ENCODE assay signal across 12 cellular contexts in the genomic region with DNA sequence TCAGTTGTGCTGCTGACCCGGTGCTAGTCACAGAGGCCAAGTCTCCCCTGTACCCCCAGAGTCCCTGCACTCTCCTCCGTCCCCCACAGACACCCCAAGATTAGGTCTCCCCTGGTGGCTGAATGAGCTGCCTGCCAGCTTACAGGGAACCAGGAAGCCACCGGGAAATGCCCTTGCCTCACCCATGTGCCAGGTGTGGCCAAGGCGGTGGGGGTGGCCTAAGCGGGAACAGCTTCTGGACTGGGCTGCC. TPM values are rescaled to one million over a fixed set of nuclear protein-coding genes. Genes with fewer than 3 reads are reported as not detected.
A peak's percentile ranks its signal among the peaks of the same experiment; 100 is the strongest.
DNase-seq lines count a peak whose midpoint lies in the region; ATAC-seq and TF ChIP-seq lines count a peak whose summit lies in the region.
"Had no signal": no experiment of that assay in that cellular context is flagged by ENCODE, and none has a peak within 500 bp of the region (broad histone marks: within the 10 kb centered on the region; RNA-seq: fewer than 3 reads in every experiment).

No MANE protein-coding gene starts in this region.

- H3K36me3 Mint-ChIP-seq in WTC11 = peaks cover 3% of the 10 kb centered on the region; the same call in 1 of the 2 replicates

- CTCF ChIA-PET in WTC11 (lab: Charles Lee) = no interaction called here

- no peak for TF ChIP-seq POLR2A in sigmoid colon (IDR thresholded peaks at IDR 0.05)

- POLR2A ChIA-PET in WTC11 (lab: Charles Lee) = no interaction called here

- H3K4me1 Mint-ChIP-seq in WTC11 = peaks cover 23% of the 10 kb centered on the region

- DNase-seq in heart right ventricle (no peak), Right ventricle myocardium inferior (ENCODE audit: missing footprints) (no peak), right atrium auricular region (ENCODE audit: low spot score) (no peak), sigmoid colon (no peak), WTC11 (ENCODE audit: low spot score) (no peak), NCI-H345 (lab: John Stamatoyannopoulos, UW) (no peak)
- DNase-seq: ACHN, mesendoderm had no signal

- H3K9me3 Mint-ChIP-seq in WTC11 = no peaks in the 10 kb centered on the region
- H3K9me3 Mint-ChIP-seq: activated CD4-positive, alpha-beta T cell treated with anti-CD3 and anti-CD28 coated beads, Interleukin-2, amount 10 ng/mL, durations not matched to agents 24 days and 14 days; activated T-helper 2 cell treated with anti-CD3 and anti-CD28 coated beads, Interferon-gamma antibody, Interleukin-2, Interleukin-4, amounts not matched to agents 10 μg/mL and 5 μg/mL and 100 μg/mL, durations not matched to agents 14 hours and 24 hours and 36 hours had no signal

- no peak overlapping the region for H3K4me3 Mint-ChIP-seq in WTC11
- H3K4me3 Mint-ChIP-seq: activated CD4-positive, alpha-beta T cell treated with anti-CD3 and anti-CD28 coated beads, Interleukin-2, amount 10 ng/mL, durations not matched to agents 24 days and 14 days had no signal

- no peaks in the 10 kb centered on the region for H3K9me3 ChIP-seq in heart right ventricle
- H3K9me3 ChIP-seq in right atrium auricular region = no peaks in the 10 kb centered on the region
- H3K9me3 ChIP-seq in sigmoid colon = no peaks in the 10 kb centered on the region

- H3K4me1 ChIP-seq in heart right ventricle = peaks cover 87 to 100% (median 98%) of the 10 kb centered on the region in 9 donors
- H3K4me1 ChIP-seq in right atrium auricular region = peaks cover 0 to 100% of the 10 kb centered on the region in 2 donors
- peaks cover 0 to 100% (median 100%) of the 10 kb centered on the region in 4 donors for H3K4me1 ChIP-seq in sigmoid colon

- peak in 2 of 8 donors; percentile 4 to 7 for ATAC-seq in heart right ventricle
- ATAC-seq in Right ventricle myocardium inferior = no peak
- no peak for ATAC-seq in GM18519 (IDR thresholded peaks at IDR 0.05; ENCODE audit: low FRiP score, unreplicated experiment)
- ATAC-seq in WTC11 = no peak
- no peak for ATAC-seq in GM21367 (IDR thresholded peaks at IDR 0.05; ENCODE audit: unreplicated experiment)

- H3K27ac ChIP-seq in heart right ventricle = peak overlapping the region; percentile 76 to 99 (median 92)
- H3K27ac ChIP-seq in right atrium auricular region = peak overlapping the region; percentile 91 to 94
- peak overlapping the region; percentile 90 to 99 (median 98) for H3K27ac ChIP-seq in sigmoid colon

- H3K27me3 ChIP-seq in heart right ventricle (no peaks in the 10 kb centered on the region), right atrium auricular region (no peaks in the 10 kb centered on the region), sigmoid colon (no peaks in the 10 kb centered on the region)

- no peak overlapping the region for H3K4me3 ChIP-seq in heart right ventricle
- no peak overlapping the region for H3K4me3 ChIP-seq in right atrium auricular region
- H3K4me3 ChIP-seq in sigmoid colon = no peak overlapping the region

- TF ChIP-seq EP300 in sigmoid colon (IDR thresholded peaks at IDR 0.05) = no peak

- no peaks in the 10 kb centered on the region for H3K27me3 Mint-ChIP-seq in WTC11 (ENCODE audit: low read depth)
- H3K27me3 Mint-ChIP-seq: activated CD4-positive, alpha-beta T cell treated with anti-CD3 and anti-CD28 coated beads, Interleukin-2, amount 10 ng/mL, durations not matched to agents 24 days and 14 days had no signal

- TF ChIP-seq CTCF in heart right ventricle (IDR thresholded peaks at IDR 0.05) (no peak), right atrium auricular region (IDR thresholded peaks at IDR 0.05) (no peak), sigmoid colon (IDR thresholded peaks at IDR 0.05) (peak in 1 of 4 experiments; percentile 28), WTC11 (IDR thresholded peaks at IDR 0.05) (no peak)

- 60 to 73% methylated on average over 5 of the region's 5 CpGs for WGBS in heart right ventricle, 2 donors
- WGBS in sigmoid colon, 2 donors = 17 to 66% methylated on average over 5 of the region's 5 CpGs

- no peak overlapping the region for H3K27ac Mint-ChIP-seq in WTC11

- intact Hi-C loops in heart right ventricle (cut with DNase I) (loop anchor here in 4 of 10 donors (2.0 to 5.0 kb wide), 2 partner anchors 30 to 33 kb away; a partner anchor contains a TSS), Right ventricle myocardium inferior (cut with DNase I) (no loop called here), sigmoid colon (cut with DNase I) (no loop called here)

- H3K36me3 ChIP-seq in heart right ventricle (peaks cover 0 to 34% (median 0%) of the 10 kb centered on the region in 9 donors), right atrium auricular region (no peaks in the 10 kb centered on the region), sigmoid colon (no peaks in the 10 kb centered on the region)

TF ChIP-seq in WTC11, 78 proteins besides CTCF, POLR2A, EP300 and RAD21 (continues in another document):
- TF ChIP-seq GABPB1 (CRISPR knock-in tag; IDR thresholded peaks at IDR 0.05) = no peak
- TF ChIP-seq, protein P1, sequence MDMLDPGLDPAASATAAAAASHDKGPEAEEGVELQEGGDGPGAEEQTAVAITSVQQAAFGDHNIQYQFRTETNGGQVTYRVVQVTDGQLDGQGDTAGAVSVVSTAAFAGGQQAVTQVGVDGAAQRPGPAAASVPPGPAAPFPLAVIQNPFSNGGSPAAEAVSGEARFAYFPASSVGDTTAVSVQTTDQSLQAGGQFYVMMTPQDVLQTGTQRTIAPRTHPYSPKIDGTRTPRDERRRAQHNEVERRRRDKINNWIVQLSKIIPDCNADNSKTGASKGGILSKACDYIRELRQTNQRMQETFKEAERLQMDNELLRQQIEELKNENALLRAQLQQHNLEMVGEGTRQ (CRISPR knock-in tag; IDR thresholded peaks at IDR 0.05) = no peak
- TF ChIP-seq EMX1 (CRISPR knock-in tag; IDR thresholded peaks at IDR 0.05) = no peak
- TF ChIP-seq, protein P2, sequence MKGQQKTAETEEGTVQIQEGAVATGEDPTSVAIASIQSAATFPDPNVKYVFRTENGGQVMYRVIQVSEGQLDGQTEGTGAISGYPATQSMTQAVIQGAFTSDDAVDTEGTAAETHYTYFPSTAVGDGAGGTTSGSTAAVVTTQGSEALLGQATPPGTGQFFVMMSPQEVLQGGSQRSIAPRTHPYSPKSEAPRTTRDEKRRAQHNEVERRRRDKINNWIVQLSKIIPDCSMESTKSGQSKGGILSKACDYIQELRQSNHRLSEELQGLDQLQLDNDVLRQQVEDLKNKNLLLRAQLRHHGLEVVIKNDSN (CRISPR knock-in tag; IDR thresholded peaks at IDR 0.05) = no peak
- TF ChIP-seq, protein P3, sequence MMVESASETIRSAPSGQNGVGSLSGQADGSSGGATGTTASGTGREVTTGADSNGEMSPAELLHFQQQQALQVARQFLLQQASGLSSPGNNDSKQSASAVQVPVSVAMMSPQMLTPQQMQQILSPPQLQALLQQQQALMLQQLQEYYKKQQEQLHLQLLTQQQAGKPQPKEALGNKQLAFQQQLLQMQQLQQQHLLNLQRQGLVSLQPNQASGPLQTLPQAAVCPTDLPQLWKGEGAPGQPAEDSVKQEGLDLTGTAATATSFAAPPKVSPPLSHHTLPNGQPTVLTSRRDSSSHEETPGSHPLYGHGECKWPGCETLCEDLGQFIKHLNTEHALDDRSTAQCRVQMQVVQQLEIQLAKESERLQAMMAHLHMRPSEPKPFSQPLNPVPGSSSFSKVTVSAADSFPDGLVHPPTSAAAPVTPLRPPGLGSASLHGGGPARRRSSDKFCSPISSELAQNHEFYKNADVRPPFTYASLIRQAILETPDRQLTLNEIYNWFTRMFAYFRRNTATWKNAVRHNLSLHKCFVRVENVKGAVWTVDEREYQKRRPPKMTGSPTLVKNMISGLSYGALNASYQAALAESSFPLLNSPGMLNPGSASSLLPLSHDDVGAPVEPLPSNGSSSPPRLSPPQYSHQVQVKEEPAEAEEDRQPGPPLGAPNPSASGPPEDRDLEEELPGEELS (CRISPR knock-in tag; IDR thresholded peaks at IDR 0.05) = no peak
- no peak for TF ChIP-seq ZNF263 (CRISPR knock-in tag; IDR thresholded peaks at IDR 0.05; ENCODE audit: low read depth)
- TF ChIP-seq, protein P4, sequence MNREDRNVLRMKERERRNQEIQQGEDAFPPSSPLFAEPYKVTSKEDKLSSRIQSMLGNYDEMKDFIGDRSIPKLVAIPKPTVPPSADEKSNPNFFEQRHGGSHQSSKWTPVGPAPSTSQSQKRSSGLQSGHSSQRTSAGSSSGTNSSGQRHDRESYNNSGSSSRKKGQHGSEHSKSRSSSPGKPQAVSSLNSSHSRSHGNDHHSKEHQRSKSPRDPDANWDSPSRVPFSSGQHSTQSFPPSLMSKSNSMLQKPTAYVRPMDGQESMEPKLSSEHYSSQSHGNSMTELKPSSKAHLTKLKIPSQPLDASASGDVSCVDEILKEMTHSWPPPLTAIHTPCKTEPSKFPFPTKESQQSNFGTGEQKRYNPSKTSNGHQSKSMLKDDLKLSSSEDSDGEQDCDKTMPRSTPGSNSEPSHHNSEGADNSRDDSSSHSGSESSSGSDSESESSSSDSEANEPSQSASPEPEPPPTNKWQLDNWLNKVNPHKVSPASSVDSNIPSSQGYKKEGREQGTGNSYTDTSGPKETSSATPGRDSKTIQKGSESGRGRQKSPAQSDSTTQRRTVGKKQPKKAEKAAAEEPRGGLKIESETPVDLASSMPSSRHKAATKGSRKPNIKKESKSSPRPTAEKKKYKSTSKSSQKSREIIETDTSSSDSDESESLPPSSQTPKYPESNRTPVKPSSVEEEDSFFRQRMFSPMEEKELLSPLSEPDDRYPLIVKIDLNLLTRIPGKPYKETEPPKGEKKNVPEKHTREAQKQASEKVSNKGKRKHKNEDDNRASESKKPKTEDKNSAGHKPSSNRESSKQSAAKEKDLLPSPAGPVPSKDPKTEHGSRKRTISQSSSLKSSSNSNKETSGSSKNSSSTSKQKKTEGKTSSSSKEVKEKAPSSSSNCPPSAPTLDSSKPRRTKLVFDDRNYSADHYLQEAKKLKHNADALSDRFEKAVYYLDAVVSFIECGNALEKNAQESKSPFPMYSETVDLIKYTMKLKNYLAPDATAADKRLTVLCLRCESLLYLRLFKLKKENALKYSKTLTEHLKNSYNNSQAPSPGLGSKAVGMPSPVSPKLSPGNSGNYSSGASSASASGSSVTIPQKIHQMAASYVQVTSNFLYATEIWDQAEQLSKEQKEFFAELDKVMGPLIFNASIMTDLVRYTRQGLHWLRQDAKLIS (CRISPR knock-in tag; IDR thresholded peaks at IDR 0.05; ENCODE audit: borderline replicate concordance) = no peak

RNA-seq across cellular contexts. Expression of a gene that starts 32.7 kb away (rescaled TPM):
- total RNA-seq in heart right ventricle = 100 to 1,000 TPM; 249 to 508 (median 320) TPM
- 100 to 1,000 TPM; 221 to 276 TPM for polyA plus RNA-seq in heart right ventricle
- total RNA-seq in Right ventricle myocardium inferior = 269 TPM
- 100 to 1,000 TPM; 424 to 557 TPM for total RNA-seq in right atrium auricular region
- total RNA-seq in sigmoid colon = 100 to 1,000 TPM in 3 of 4 donors, 10 to 100 TPM in 1; 66.3 to 761 (median 213) TPM
- 100 to 1,000 TPM in 1 of 3 donors, 10 to 100 TPM in 1, 1 to 10 TPM in 1; 6.0 to 104 (median 10.4) TPM for polyA plus RNA-seq in sigmoid colon
- 120 to 127 TPM (median 120 TPM) in 3 replicates for total RNA-seq in WTC11 (2021)
